Comparison of ENCODE assay signal across 19 cellular contexts in the genomic region with DNA sequence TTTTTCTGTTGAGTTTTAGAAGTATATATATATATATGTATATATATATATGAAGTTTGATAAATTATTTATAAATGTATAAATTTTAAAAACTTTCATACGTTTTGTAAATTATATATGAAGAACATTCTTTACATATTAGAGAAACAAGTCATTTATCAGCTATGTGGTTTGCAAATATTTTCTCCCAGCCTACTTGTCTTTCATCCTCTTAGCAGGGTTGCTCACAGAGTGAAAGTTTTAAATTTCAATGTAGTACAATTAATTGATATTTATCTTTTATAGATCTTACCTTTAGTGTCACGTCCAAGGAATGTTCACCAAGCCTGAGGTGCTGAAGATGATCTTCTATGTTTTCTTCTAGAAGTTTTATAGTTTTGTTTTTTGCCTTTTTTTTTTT.
"Had no signal": no experiment of that assay in that cellular context is flagged by ENCODE, and none has a peak within 500 bp of the region (broad histone marks: within the 10 kb centered on the region; RNA-seq: fewer than 3 reads in every experiment).

No MANE protein-coding gene starts in this region.

- H3K36me3 Mint-ChIP-seq: activated CD4-positive, alpha-beta memory T cell treated with anti-CD3 and anti-CD28 coated beads for 36 hours; naive thymus-derived CD8-positive, alpha-beta T cell had no signal

- ATAC-seq: activated T-cell treated with anti-CD3 and anti-CD28 coated beads, Interleukin-2, amount 50 U/mL, for 4 hours; effector memory CD8-positive, alpha-beta T cell; gastroesophageal sphincter; heart right ventricle; left lung; naive thymus-derived CD8-positive, alpha-beta T cell had no signal

- DNase-seq: activated CD4-positive, alpha-beta memory T cell treated with anti-CD3 and anti-CD28 coated beads for 36 hours; activated effector memory CD4-positive, alpha-beta T cell treated with Interleukin-2 at 50 U/mL for 16 hours; activated naive CD4-positive, alpha-beta T cell treated with anti-CD3 and anti-CD28 coated beads, Interleukin-2, amount 50 U/mL, for 16 hours; activated T-cell treated with anti-CD3 and anti-CD28 coated beads, Interleukin-2, amount 50 U/mL, for 4 hours; effector memory CD8-positive, alpha-beta T cell; heart right ventricle; left lung; naive thymus-derived CD8-positive, alpha-beta T cell; stimulated activated CD4-positive, alpha-beta T cell treated with anti-CD3 and anti-CD28 coated beads, Interleukin-4, amount 100 ng/mL, for 4 hours; stimulated activated CD8-positive, alpha-beta memory T cell treated with anti-CD3 and anti-CD28 coated beads, Interleukin-4, amount 100 ng/mL, for 48 hours; stimulated activated naive CD4-positive, alpha-beta T cell treated with Interleukin-2 at 50 U/mL for 16 hours; T-helper 1 cell had no signal

- H3K36me3 ChIP-seq: gastroesophageal sphincter, heart right ventricle, left lung, right atrium auricular region, transverse colon, WERI-Rb-1 had no signal

- H3K4me1 ChIP-seq: gastroesophageal sphincter, heart right ventricle, left lung, right atrium auricular region, transverse colon had no signal

- H3K4me3 ChIP-seq: body of pancreas, gastroesophageal sphincter, heart right ventricle, left lung, right atrium auricular region, skin epidermis, transverse colon had no signal

- H3K27me3 ChIP-seq: body of pancreas, gastroesophageal sphincter, heart right ventricle, left lung, right atrium auricular region, transverse colon had no signal

- H3K9me3 ChIP-seq: body of pancreas, gastroesophageal sphincter, heart right ventricle, left lung, right atrium auricular region, transverse colon had no signal

- H3K27ac Mint-ChIP-seq: activated CD4-positive, alpha-beta memory T cell treated with anti-CD3 and anti-CD28 coated beads for 36 hours; effector memory CD8-positive, alpha-beta T cell; naive thymus-derived CD8-positive, alpha-beta T cell had no signal

- H3K4me3 Mint-ChIP-seq: activated CD4-positive, alpha-beta memory T cell treated with anti-CD3 and anti-CD28 coated beads for 36 hours; activated T-cell treated with anti-CD3 and anti-CD28 coated beads, Interleukin-2, amount 50 U/mL, for 4 hours; central memory CD8-positive, alpha-beta T cell; effector memory CD8-positive, alpha-beta T cell; naive thymus-derived CD8-positive, alpha-beta T cell had no signal

- H3K27ac ChIP-seq: gastroesophageal sphincter, heart right ventricle, left lung, right atrium auricular region, transverse colon had no signal

- H3K9me3 Mint-ChIP-seq: activated CD4-positive, alpha-beta memory T cell treated with anti-CD3 and anti-CD28 coated beads for 36 hours; activated T-cell treated with anti-CD3 and anti-CD28 coated beads, Interleukin-2, amount 50 U/mL, for 4 hours; central memory CD8-positive, alpha-beta T cell; effector memory CD8-positive, alpha-beta T cell; naive thymus-derived CD8-positive, alpha-beta T cell had no signal
